7 cellular contexts compared by ENCODE assay signal in genomic region chr12:55816876-55817351, GRCh38. TPM values are rescaled to one million over a fixed set of nuclear protein-coding genes. Genes with fewer than 3 reads are reported as not detected.
A peak's percentile ranks its signal among the peaks of the same experiment; 100 is the strongest.
DNase-seq lines count a peak whose midpoint lies in the region; ATAC-seq, FAIRE-seq and TF ChIP-seq lines count a peak whose summit lies in the region.
"Had no signal": no experiment of that assay in that cellular context is flagged by ENCODE, and none has a peak within 500 bp of the region (broad histone marks: within the 10 kb centered on the region; RNA-seq: fewer than 3 reads in every experiment).

No MANE protein-coding gene starts in this region.

- H2BK120ac ChIP-seq in H9 (ENCODE audit: low read depth, low read length, poor library complexity, severe bottlenecking) (no peak overlapping the region), neuronal stem cell (ENCODE audit: low read depth, low read length) (no peak overlapping the region)

- H3K4me1 ChIP-seq in H9 (ENCODE audit: insufficient read depth, low read length) (peaks cover 7% of the 10 kb centered on the region; the same call in 1 of the 2 replicates), body of pancreas (peaks cover 55% of the 10 kb centered on the region), neuronal stem cell (ENCODE audit: control insufficient read depth in 2 of 2, insufficient read depth in 1 of 2, low read depth in 1 of 2, low read length in 2 of 2) (peaks cover 0 to 6% of the 10 kb centered on the region in 2 donors)

- H3K79me1 ChIP-seq in H9 (ENCODE audit: insufficient read depth, low read depth, low read length, poor library complexity, severe bottlenecking) (peaks cover 8% of the 10 kb centered on the region), neuronal stem cell (ENCODE audit: low read depth, low read length) (peaks cover 7% of the 10 kb centered on the region)

- H3K18ac ChIP-seq in H9 (ENCODE audit: insufficient read length, low read depth, low read length) (peak overlapping the region; percentile 73), neuronal stem cell (ENCODE audit: low read length) (no peak overlapping the region)

- no peaks in the 10 kb centered on the region for H4K20me1 ChIP-seq in H9 (ENCODE audit: control insufficient read depth, insufficient read depth, insufficient read length)

- H3K79me2 ChIP-seq in H9 (ENCODE audit: insufficient read depth, low read length) = peaks cover 43% of the 10 kb centered on the region; the same call in 1 of the 2 replicates

- H3K9me3 ChIP-seq in H9 (ENCODE audit: control insufficient read depth, low read depth, low read length) (no peaks in the 10 kb centered on the region), body of pancreas (no peaks in the 10 kb centered on the region), neuronal stem cell (replicated peaks in 1 of 2; ENCODE audit: control insufficient read depth in 2 of 2, insufficient read depth in 1 of 2, low read depth in 1 of 2, low read length in 2 of 2) (no peaks in the 10 kb centered on the region)

- H3K27me3 ChIP-seq in H9 (ENCODE audit: insufficient read depth, low read length) = no peaks in the 10 kb centered on the region
- no peaks in the 10 kb centered on the region for H3K27me3 ChIP-seq in body of pancreas
- no peaks in the 10 kb centered on the region for H3K27me3 ChIP-seq in neuronal stem cell (ENCODE audit: control insufficient read depth in 3 of 3, insufficient read depth in 3 of 3, low read depth in 1 of 3, low read length in 3 of 3)

- H2BK12ac ChIP-seq in H9 (ENCODE audit: insufficient read length, low read depth, low read length) (no peak overlapping the region), neuronal stem cell (ENCODE audit: low read length) (no peak overlapping the region)

- H2BK5ac ChIP-seq in H9 (ENCODE audit: insufficient read length, low read length) (peak overlapping the region; percentile 67), neuronal stem cell (ENCODE audit: low read length) (no peak overlapping the region)

- H3K23me2 ChIP-seq in H9 (ENCODE audit: insufficient read length, low read depth, low read length, poor library complexity, severe bottlenecking) = peaks cover 10% of the 10 kb centered on the region

- peak overlapping the region; percentile 59 for H3K27ac ChIP-seq in H9 (ENCODE audit: insufficient read length, low read depth, low read length)
- H3K27ac ChIP-seq in body of pancreas = peak overlapping the region; percentile 46 to 89 (median 87)
- no peak overlapping the region for H3K27ac ChIP-seq in neuronal stem cell (replicated peaks; ENCODE audit: low read length)

- H3K27ac Mint-ChIP-seq in H9 = no peak overlapping the region

- peak overlapping the region; percentile 59 for H4K5ac ChIP-seq in H9 (ENCODE audit: insufficient read length, low read depth, low read length)

- H3K56ac ChIP-seq in H9 (ENCODE audit: insufficient read length, low read depth, low read length) = peak overlapping the region; percentile 68

- TF ChIP-seq CTCF in H9 (conservative IDR thresholded peaks at IDR 0.05) (no peak), body of pancreas (IDR thresholded peaks at IDR 0.05) (no peak)

- H2AFZ ChIP-seq in H9 (ENCODE audit: low read length) (no peak overlapping the region), neuronal stem cell (ENCODE audit: low read length) (peak overlapping the region; percentile 77)

- no peak overlapping the region for H4K8ac ChIP-seq in H9 (replicated peaks; ENCODE audit: insufficient read length, low read depth, low read length)
- no peak overlapping the region for H4K8ac ChIP-seq in neuronal stem cell (ENCODE audit: low read depth, low read length)

- intact Hi-C loops in body of pancreas (cut with DNase I) = no loop called here

- H3K14ac ChIP-seq in H9 (ENCODE audit: insufficient read depth, low read length) (peak overlapping the region; percentile 59; the same call in 1 of the 2 replicates), neuronal stem cell (ENCODE audit: low read length) (no peak overlapping the region)

- no peak overlapping the region for H2BK20ac ChIP-seq in H9 (ENCODE audit: low read depth, low read length, poor library complexity, severe bottlenecking)

- no peaks in the 10 kb centered on the region for H3K9me3 Mint-ChIP-seq in H9
- H3K9me3 Mint-ChIP-seq: naive thymus-derived CD8-positive, alpha-beta T cell had no signal

- FAIRE-seq in frontal cortex (lab: Jason Lieb, UNC) = no peak

- H2BK15ac ChIP-seq in H9 (ENCODE audit: low read depth, low read length) (no peak overlapping the region), neuronal stem cell (ENCODE audit: low read length) (no peak overlapping the region)

- no peak overlapping the region for H3K4me3 Mint-ChIP-seq in H9

- H3K9ac ChIP-seq in H9 (ENCODE audit: extremely low read depth, insufficient read length, low read length) (peak overlapping the region; percentile 98), neuronal stem cell (ENCODE audit: low read depth, low read length, poor library complexity) (peak overlapping the region; percentile 44)

- no peak for TF ChIP-seq POLR2A in body of pancreas (IDR thresholded peaks at IDR 0.05)

- DNase-seq in H9 (no peak), body of pancreas (no peak), neuronal stem cell (ENCODE audit: low spot score) (no peak), frontal cortex (ENCODE audit: low spot score in 2 of 2) (no peak)

- H4K91ac ChIP-seq in H9 (ENCODE audit: insufficient read length, low read depth, low read length) (no peak overlapping the region), neuronal stem cell (ENCODE audit: low read depth, low read length, poor library complexity) (no peak overlapping the region)

- H3T11ph ChIP-seq in H9 (ENCODE audit: low read length) = no peak overlapping the region

- H3K36me3 ChIP-seq in body of pancreas (replicated peaks in 1 of 2; ENCODE audit: insufficient read depth in 1 of 2, low read depth in 2 of 2) = peaks cover 0 to 13% of the 10 kb centered on the region in 2 donors
- H3K36me3 ChIP-seq in neuronal stem cell (replicated peaks in 1 of 2; ENCODE audit: control insufficient read depth in 2 of 2, insufficient read depth in 2 of 2, low read length in 2 of 2) = peaks cover 18 to 76% of the 10 kb centered on the region in 2 donors

- ATAC-seq in body of pancreas (no peak), GM21529 (IDR thresholded peaks at IDR 0.05; ENCODE audit: unreplicated experiment) (no peak), GM21390 (IDR thresholded peaks at IDR 0.05; ENCODE audit: unreplicated experiment) (no peak)

- H2AK5ac ChIP-seq in H9 (ENCODE audit: insufficient read length, low read length) = no peak overlapping the region
- H2AK5ac ChIP-seq in neuronal stem cell (ENCODE audit: low read depth, low read length) = no peak overlapping the region

- H3K4me1 Mint-ChIP-seq in H9 = peaks cover 43% of the 10 kb centered on the region in 2 experiments

- H3K4me2 ChIP-seq in H9 (ENCODE audit: insufficient read depth, insufficient read length, low read length) = peak overlapping the region; percentile 75
- peak overlapping the region; percentile 77 for H3K4me2 ChIP-seq in neuronal stem cell (ENCODE audit: insufficient read depth, low read length, poor library complexity, severe bottlenecking)

- peak overlapping the region; percentile 67 to 83 for H3K4me3 ChIP-seq in body of pancreas
- H3K4me3 ChIP-seq in neuronal stem cell (ENCODE audit: low read length in 2 of 2) = peak overlapping the region; percentile 74 to 86

- H3K36me3 Mint-ChIP-seq in H9 (ENCODE audit: insufficient read depth in 1 of 3, low read depth in 3 of 3) = peaks cover 17 to 48% (median 38%) of the 10 kb centered on the region in 3 experiments; a peak in 6 of 7 replicates

- H3K4ac ChIP-seq in H9 (ENCODE audit: low read depth, low read length) (no peak overlapping the region), neuronal stem cell (ENCODE audit: low read length) (no peak overlapping the region)

- H3K27me3 Mint-ChIP-seq in H9 (ENCODE audit: low read depth) = no peaks in the 10 kb centered on the region
- H3K27me3 Mint-ChIP-seq: naive thymus-derived CD8-positive, alpha-beta T cell had no signal

- no CpG with 5 or more reads among the region's 14 CpGs for WGBS in H9 (ENCODE audit: extremely low coverage, insufficient read length, low lambda C conversion rate)
- WGBS in body of pancreas, 2 donors = 0 to 1% methylated on average over 14 of the region's 14 CpGs
- WGBS in neuronal stem cell (ENCODE audit: extremely low coverage in 2 of 2, insufficient read length in 2 of 2, insufficient replicate concordance in 1 of 2), 2 donors = no CpG with 5 or more reads among the region's 14 CpGs

- no peak overlapping the region for H3K23ac ChIP-seq in H9 (ENCODE audit: insufficient read length, low read depth, low read length)
- H3K23ac ChIP-seq in neuronal stem cell (ENCODE audit: low read depth, low read length, poor library complexity) = no peak overlapping the region

RNA-seq across cellular contexts. Expression of gene SARNP, which starts 0.6 kb away (rescaled TPM):
- 122 and 127 TPM in 2 replicates for total RNA-seq in H9 (2021)
- 10 to 100 TPM; 23.1 to 51.7 TPM for total RNA-seq in body of pancreas
- 236 TPM for polyA plus RNA-seq in neuronal stem cell (2013, experiment 1 of 2)
- 232 TPM for polyA plus RNA-seq in neuronal stem cell (2013, experiment 2 of 2)
- 66.4 TPM for total RNA-seq in frontal cortex

RNA-seq across cellular contexts. Expression of gene ORMDL2, which starts 0.9 kb away (rescaled TPM):
- 51.3 and 53.1 TPM in 2 replicates for total RNA-seq in H9 (2021)
- total RNA-seq in body of pancreas = 10 to 100 TPM in 1 of 2 donors, 1 to 10 TPM in 1; 6.0 to 12.5 TPM
- 36.2 TPM for polyA plus RNA-seq in neuronal stem cell (2013, experiment 1 of 2)
- polyA plus RNA-seq in neuronal stem cell (2013, experiment 2 of 2) = 35.5 TPM
- total RNA-seq in frontal cortex = 4.5 TPM

RNA-seq across cellular contexts. Expression of gene DNAJC14, which starts 12.5 kb away (rescaled TPM):
- total RNA-seq in H9 (2021) = 33.7 and 37.1 TPM in 2 replicates
- 10 to 100 TPM; 20.2 to 34.3 TPM for total RNA-seq in body of pancreas
- 16.5 TPM for polyA plus RNA-seq in neuronal stem cell (2013, experiment 1 of 2)
- polyA plus RNA-seq in neuronal stem cell (2013, experiment 2 of 2) = 16.1 TPM
- 42.0 TPM for total RNA-seq in frontal cortex

RNA-seq across cellular contexts. Expression of gene MMP19, which starts 25.8 kb away (rescaled TPM):
- total RNA-seq in H9 (2021) = 1.7 and 2.4 TPM in 2 replicates
- total RNA-seq in body of pancreas = 10 to 100 TPM in 1 of 2 donors, 1 to 10 TPM in 1; 3.4 to 23.4 TPM
- 0.24 TPM for polyA plus RNA-seq in neuronal stem cell (2013, experiment 1 of 2)
- polyA plus RNA-seq in neuronal stem cell (2013, experiment 2 of 2) = 0.21 TPM
- not detected for total RNA-seq in frontal cortex
- polyA plus RNA-seq: naive thymus-derived CD8-positive, alpha-beta T cell had no signal
